In genomic region chrX:11138498-11139390, GRCh38 we compare ENCODE assay signal across 17 cellular contexts. TPM values are rescaled to one million over a fixed set of nuclear protein-coding genes. Genes with fewer than 3 reads are reported as not detected.
DNase-seq lines count a peak whose midpoint lies in the region; ATAC-seq, FAIRE-seq and TF ChIP-seq lines count a peak whose summit lies in the region.
"Had no signal": no experiment of that assay in that cellular context is flagged by ENCODE, and none has a peak within 500 bp of the region (broad histone marks: within the 10 kb centered on the region; RNA-seq: fewer than 3 reads in every experiment).

No MANE protein-coding gene starts in this region.

- H3K36me3 Mint-ChIP-seq in osteocyte (ENCODE audit: unreplicated experiment): no peaks in the 10 kb centered on the region
- H3K36me3 Mint-ChIP-seq: CD14-positive monocyte had no signal

- intact Hi-C loops in pancreas (cut with DNase I): loop anchor here in 2 of 3 donors (10.0 kb wide), 2 partner anchors 944 to 954 kb away; no protein-coding TSS in a partner anchor

- H3K4me1 Mint-ChIP-seq in stimulated activated naive CD8-positive, alpha-beta T cell treated with anti-CD3 and anti-CD28 coated beads, Interleukin-15, amount 100 ng/mL, for 72 hours: no peaks in the 10 kb centered on the region
- H3K4me1 Mint-ChIP-seq in osteocyte (ENCODE audit: unreplicated experiment): no peaks in the 10 kb centered on the region
- H3K4me1 Mint-ChIP-seq: CD14-positive monocyte had no signal

- FAIRE-seq in pancreas (lab: Jason Lieb, UNC): no peak
- FAIRE-seq: H1 had no signal

- no peaks in the 10 kb centered on the region for H3K9me3 Mint-ChIP-seq in stimulated activated naive CD8-positive, alpha-beta T cell treated with anti-CD3 and anti-CD28 coated beads, Interleukin-15, amount 100 ng/mL, for 72 hours
- no peaks in the 10 kb centered on the region for H3K9me3 Mint-ChIP-seq in osteocyte (ENCODE audit: unreplicated experiment)
- H3K9me3 Mint-ChIP-seq: HFFc6 had no signal

- H3K27ac Mint-ChIP-seq in stimulated activated naive CD8-positive, alpha-beta T cell treated with anti-CD3 and anti-CD28 coated beads, Interleukin-15, amount 100 ng/mL, for 72 hours: no peak overlapping the region
- H3K27ac Mint-ChIP-seq in osteocyte (ENCODE audit: unreplicated experiment): no peak overlapping the region
- H3K27ac Mint-ChIP-seq: CD14-positive monocyte, HFFc6 had no signal

- no peak for TF ChIP-seq CTCF in pancreas (IDR thresholded peaks at IDR 0.05)
- no peak for TF ChIP-seq CTCF in osteocyte (IDR thresholded peaks at IDR 0.05)

- H3K36me3 ChIP-seq in pancreas: no peaks in the 10 kb centered on the region

- no peak overlapping the region for H3K27ac ChIP-seq in pancreas

- DNase-seq in stimulated activated naive CD8-positive, alpha-beta T cell treated with anti-CD3 and anti-CD28 coated beads, Interleukin-15, amount 100 ng/mL, for 72 hours: no peak
- no peak for DNase-seq in stimulated activated naive CD8-positive, alpha-beta T cell treated with anti-CD3 and anti-CD28 coated beads, Interleukin-15, Interleukin-2, amounts not matched to agents 100 U/mL and 50 U/mL, for 24 hours
- DNase-seq in cerebellar cortex (ENCODE audit: low spot score) (peak; percentile 3), pancreas (peak in 5 of 6 donors; percentile 13 to 68 (median 37)), NCI-H524 (lab: John Stamatoyannopoulos, UW) (no peak), osteocyte (ENCODE audit: extremely low spot score, unreplicated experiment) (no peak)
- DNase-seq: HFFc6, IMR-90, NCI-H1105 treated with DMSO at 0.1 percent for 48 hours, NCI-H1694 treated with DMSO at 0.1 percent for 48 hours, NCI-H2107, NCI-H2227 treated with DMSO at 0.1 percent for 48 hours, NCI-H524 treated with DMSO at 0.1 percent for 48 hours had no signal

- H3K27me3 Mint-ChIP-seq in stimulated activated naive CD8-positive, alpha-beta T cell treated with anti-CD3 and anti-CD28 coated beads, Interleukin-15, amount 100 ng/mL, for 72 hours: no peaks in the 10 kb centered on the region
- H3K27me3 Mint-ChIP-seq in osteocyte (ENCODE audit: unreplicated experiment): no peaks in the 10 kb centered on the region

- WGBS in pancreas, 2 donors: 57 to 58% methylated on average over 56 of the region's 56 CpGs

- H3K27me3 ChIP-seq in pancreas: peaks cover 0 to 25% (median 0%) of the 10 kb centered on the region in 4 donors

- H3K9me3 ChIP-seq in pancreas: no peaks in the 10 kb centered on the region

- ATAC-seq in stimulated activated naive CD8-positive, alpha-beta T cell treated with anti-CD3 and anti-CD28 coated beads, Interleukin-15, amount 100 ng/mL, for 72 hours: peak; percentile 31
- no peak for ATAC-seq in stimulated activated naive CD8-positive, alpha-beta T cell treated with anti-CD3 and anti-CD28 coated beads, Interleukin-15, Interleukin-2, amounts not matched to agents 100 U/mL and 50 U/mL, for 24 hours
- ATAC-seq in pancreas: peak; percentile 56 to 69 (median 67)
- ATAC-seq in HG03565 (IDR thresholded peaks at IDR 0.05; ENCODE audit: unreplicated experiment): no peak
- ATAC-seq: Panc1 had no signal

- H3K4me3 Mint-ChIP-seq in stimulated activated naive CD8-positive, alpha-beta T cell treated with anti-CD3 and anti-CD28 coated beads, Interleukin-15, amount 100 ng/mL, for 72 hours: no peak overlapping the region
- no peak overlapping the region for H3K4me3 Mint-ChIP-seq in osteocyte (ENCODE audit: unreplicated experiment)
- H3K4me3 Mint-ChIP-seq: HFFc6 had no signal

- no peaks in the 10 kb centered on the region for H3K4me1 ChIP-seq in pancreas

- H3K4me3 ChIP-seq in pancreas: peak overlapping the region in 1 of 4 donors; percentile 24

RNA-seq across cellular contexts. Expression of gene HCCS, which starts 27.6 kb away (rescaled TPM):
- total RNA-seq in pancreas: 1 to 10 TPM; 4.5 to 9.2 (median 6.4) TPM
- polyA plus RNA-seq in pancreas: 1 to 10 TPM; 3.2 to 7.7 TPM
- 27.9 and 32.2 TPM in 2 replicates for total RNA-seq in osteocyte

Comparison
In these comparisons a context has a peak if more than half of its experiments do, and no peak if none do; other contexts are left out.
1. ATAC-seq: peak in stimulated activated naive CD8-positive, alpha-beta T cell treated with anti-CD3 and anti-CD28 coated beads, Interleukin-15, amount 100 ng/mL, for 72 hours (single experiment) and pancreas (4 of 4); none in stimulated activated naive CD8-positive, alpha-beta T cell treated with anti-CD3 and anti-CD28 coated beads, Interleukin-15, Interleukin-2, amounts not matched to agents 100 U/mL and 50 U/mL, for 24 hours (single experiment) and HG03565 (single experiment).
2. DNase-seq: peak in cerebellar cortex (single experiment) and pancreas (5 of 6); none in stimulated activated naive CD8-positive, alpha-beta T cell treated with anti-CD3 and anti-CD28 coated beads, Interleukin-15, amount 100 ng/mL, for 72 hours (0 of 2), stimulated activated naive CD8-positive, alpha-beta T cell treated with anti-CD3 and anti-CD28 coated beads, Interleukin-15, Interleukin-2, amounts not matched to agents 100 U/mL and 50 U/mL, for 24 hours (single experiment), NCI-H524 (0 of 2) and osteocyte (single experiment).